In genomic region chr1:203263496-203263895, GRCh38 we compare ENCODE assay signal across 1 cellular context.
TF ChIP-seq lines count a peak whose summit lies in the region.

No MANE protein-coding gene starts in this region.

TF ChIP-seq in GM23338, 12 proteins besides CTCF, POLR2A, EP300 and RAD21:
- TF ChIP-seq, protein P1, sequence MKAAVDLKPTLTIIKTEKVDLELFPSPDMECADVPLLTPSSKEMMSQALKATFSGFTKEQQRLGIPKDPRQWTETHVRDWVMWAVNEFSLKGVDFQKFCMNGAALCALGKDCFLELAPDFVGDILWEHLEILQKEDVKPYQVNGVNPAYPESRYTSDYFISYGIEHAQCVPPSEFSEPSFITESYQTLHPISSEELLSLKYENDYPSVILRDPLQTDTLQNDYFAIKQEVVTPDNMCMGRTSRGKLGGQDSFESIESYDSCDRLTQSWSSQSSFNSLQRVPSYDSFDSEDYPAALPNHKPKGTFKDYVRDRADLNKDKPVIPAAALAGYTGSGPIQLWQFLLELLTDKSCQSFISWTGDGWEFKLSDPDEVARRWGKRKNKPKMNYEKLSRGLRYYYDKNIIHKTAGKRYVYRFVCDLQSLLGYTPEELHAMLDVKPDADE (IDR thresholded peaks at IDR 0.05): no peak
- TF ChIP-seq, protein P2, sequence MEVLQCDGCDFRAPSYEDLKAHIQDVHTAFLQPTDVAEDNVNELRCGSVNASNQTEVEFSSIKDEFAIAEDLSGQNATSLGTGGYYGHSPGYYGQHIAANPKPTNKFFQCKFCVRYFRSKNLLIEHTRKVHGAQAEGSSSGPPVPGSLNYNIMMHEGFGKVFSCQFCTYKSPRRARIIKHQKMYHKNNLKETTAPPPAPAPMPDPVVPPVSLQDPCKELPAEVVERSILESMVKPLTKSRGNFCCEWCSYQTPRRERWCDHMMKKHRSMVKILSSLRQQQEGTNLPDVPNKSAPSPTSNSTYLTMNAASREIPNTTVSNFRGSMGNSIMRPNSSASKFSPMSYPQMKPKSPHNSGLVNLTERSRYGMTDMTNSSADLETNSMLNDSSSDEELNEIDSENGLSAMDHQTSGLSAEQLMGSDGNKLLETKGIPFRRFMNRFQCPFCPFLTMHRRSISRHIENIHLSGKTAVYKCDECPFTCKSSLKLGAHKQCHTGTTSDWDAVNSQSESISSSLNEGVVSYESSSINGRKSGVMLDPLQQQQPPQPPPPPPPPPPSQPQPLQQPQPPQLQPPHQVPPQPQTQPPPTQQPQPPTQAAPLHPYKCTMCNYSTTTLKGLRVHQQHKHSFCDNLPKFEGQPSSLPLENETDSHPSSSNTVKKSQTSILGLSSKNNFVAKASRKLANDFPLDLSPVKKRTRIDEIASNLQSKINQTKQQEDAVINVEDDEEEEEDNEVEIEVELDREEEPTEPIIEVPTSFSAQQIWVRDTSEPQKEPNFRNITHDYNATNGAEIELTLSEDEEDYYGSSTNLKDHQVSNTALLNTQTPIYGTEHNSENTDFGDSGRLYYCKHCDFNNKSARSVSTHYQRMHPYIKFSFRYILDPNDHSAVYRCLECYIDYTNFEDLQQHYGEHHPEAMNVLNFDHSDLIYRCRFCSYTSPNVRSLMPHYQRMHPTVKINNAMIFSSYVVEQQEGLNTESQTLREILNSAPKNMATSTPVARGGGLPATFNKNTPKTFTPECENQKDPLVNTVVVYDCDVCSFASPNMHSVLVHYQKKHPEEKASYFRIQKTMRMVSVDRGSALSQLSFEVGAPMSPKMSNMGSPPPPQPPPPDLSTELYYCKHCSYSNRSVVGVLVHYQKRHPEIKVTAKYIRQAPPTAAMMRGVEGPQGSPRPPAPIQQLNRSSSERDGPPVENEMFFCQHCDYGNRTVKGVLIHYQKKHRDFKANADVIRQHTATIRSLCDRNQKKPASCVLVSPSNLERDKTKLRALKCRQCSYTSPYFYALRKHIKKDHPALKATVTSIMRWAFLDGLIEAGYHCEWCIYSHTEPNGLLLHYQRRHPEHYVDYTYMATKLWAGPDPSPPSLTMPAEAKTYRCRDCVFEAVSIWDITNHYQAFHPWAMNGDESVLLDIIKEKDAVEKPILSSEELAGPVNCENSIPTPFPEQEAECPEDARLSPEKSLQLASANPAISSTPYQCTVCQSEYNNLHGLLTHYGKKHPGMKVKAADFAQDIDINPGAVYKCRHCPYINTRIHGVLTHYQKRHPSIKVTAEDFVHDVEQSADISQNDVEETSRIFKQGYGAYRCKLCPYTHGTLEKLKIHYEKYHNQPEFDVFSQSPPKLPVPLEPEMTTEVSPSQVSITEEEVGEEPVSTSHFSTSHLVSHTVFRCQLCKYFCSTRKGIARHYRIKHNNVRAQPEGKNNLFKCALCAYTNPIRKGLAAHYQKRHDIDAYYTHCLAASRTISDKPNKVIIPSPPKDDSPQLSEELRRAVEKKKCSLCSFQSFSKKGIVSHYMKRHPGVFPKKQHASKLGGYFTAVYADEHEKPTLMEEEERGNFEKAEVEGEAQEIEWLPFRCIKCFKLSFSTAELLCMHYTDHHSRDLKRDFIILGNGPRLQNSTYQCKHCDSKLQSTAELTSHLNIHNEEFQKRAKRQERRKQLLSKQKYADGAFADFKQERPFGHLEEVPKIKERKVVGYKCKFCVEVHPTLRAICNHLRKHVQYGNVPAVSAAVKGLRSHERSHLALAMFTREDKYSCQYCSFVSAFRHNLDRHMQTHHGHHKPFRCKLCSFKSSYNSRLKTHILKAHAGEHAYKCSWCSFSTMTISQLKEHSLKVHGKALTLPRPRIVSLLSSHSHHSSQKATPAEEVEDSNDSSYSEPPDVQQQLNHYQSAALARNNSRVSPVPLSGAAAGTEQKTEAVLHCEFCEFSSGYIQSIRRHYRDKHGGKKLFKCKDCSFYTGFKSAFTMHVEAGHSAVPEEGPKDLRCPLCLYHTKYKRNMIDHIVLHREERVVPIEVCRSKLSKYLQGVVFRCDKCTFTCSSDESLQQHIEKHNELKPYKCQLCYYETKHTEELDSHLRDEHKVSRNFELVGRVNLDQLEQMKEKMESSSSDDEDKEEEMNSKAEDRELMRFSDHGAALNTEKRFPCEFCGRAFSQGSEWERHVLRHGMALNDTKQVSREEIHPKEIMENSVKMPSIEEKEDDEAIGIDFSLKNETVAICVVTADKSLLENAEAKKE (CRISPR knock-in tag; IDR thresholded peaks at IDR 0.05): no peak
- TF ChIP-seq POLR2AphosphoS5 (IDR thresholded peaks at IDR 0.05; ENCODE audit: low read depth): no peak
- no peak for TF ChIP-seq EZH2phosphoT487 (IDR thresholded peaks at IDR 0.05; ENCODE audit: unreplicated experiment)
- no peak for TF ChIP-seq JUNB (IDR thresholded peaks at IDR 0.05; ENCODE audit: unreplicated experiment)
